Comparison of ENCODE assay signal across 8 cellular contexts in genomic region chr15:70892002-70892911, GRCh38. TPM values are rescaled to one million over a fixed set of nuclear protein-coding genes. Genes with fewer than 3 reads are reported as not detected.
DNase-seq lines count a peak whose midpoint lies in the region; ATAC-seq and TF ChIP-seq lines count a peak whose summit lies in the region.

Gene LRRC49, plus strand, starts transcription at chr15:70892826. Its CDS starts 69 bp downstream, at chr15:70892895.
Gene THAP10, minus strand, starts transcription at chr15:70892433. Its CDS starts 161 bp downstream, at chr15:70892272.

- WGBS in HUES64, result under 1% methylated on average over 53 of the region's 61 CpGs

- H3K9me3 ChIP-seq in HUES64 (ENCODE audit: insufficient read depth, low read depth, low read length) (no peaks in the 10 kb centered on the region), uterus (no peaks in the 10 kb centered on the region)

- peak within 1 kb of the TSS; percentile 74 for H3K9ac ChIP-seq in HUES64 (ENCODE audit: low read depth, low read length)

- peak; percentile 74 for ATAC-seq in GM21529 (IDR thresholded peaks at IDR 0.05; ENCODE audit: unreplicated experiment)

- intact Hi-C loops in cardiac septum (cut with DNase I) (loop anchor here (5.0 kb wide), 3 partner anchors 115 to 550 kb away; no protein-coding TSS in a partner anchor), uterus (cut with DNase I; ENCODE audit: low total_unique reads) (no loop called here)

- H3K27me3 ChIP-seq in HUES64 (ENCODE audit: insufficient read depth, low read length) (no peaks in the 10 kb centered on the region), uterus (no peaks in the 10 kb centered on the region)

- H3K4me1 ChIP-seq in HUES64 (ENCODE audit: insufficient read depth, low read length), result peaks cover 13% of the 10 kb centered on the region; the same call in 1 of the 2 replicates
- no peaks in the 10 kb centered on the region for H3K4me1 ChIP-seq in uterus

- no peak for TF ChIP-seq CTCF in uterus (IDR thresholded peaks at IDR 0.05)

- peaks cover 13% of the 10 kb centered on the region; the same call in 1 of the 2 replicates for H3K36me3 ChIP-seq in HUES64 (ENCODE audit: insufficient read depth, low read length)
- no peaks in the 10 kb centered on the region for H3K36me3 ChIP-seq in uterus

- peak; percentile 26 to 46 for TF ChIP-seq POLR2A in uterus (IDR thresholded peaks at IDR 0.05)

- H3K27ac ChIP-seq in HUES64 (ENCODE audit: low read depth, low read length) (peak within 1 kb of the TSS; percentile 75), uterus (peak within 1 kb of the TSS; percentile 80 to 87)

- H3K4me3 ChIP-seq in HUES64 (ENCODE audit: low read length), result peak within 1 kb of the TSS; percentile 90
- H3K4me3 ChIP-seq in uterus, result peak within 1 kb of the TSS; percentile 52 to 93

- DNase-seq in DMS53 (lab: John Stamatoyannopoulos, UW) (peak; percentile 96), OCI-M1 (lab: John Stamatoyannopoulos, UW) (peak; percentile 95), amygdala (lab: John Stamatoyannopoulos, UW) (peak in 55 of 56 donors; percentile 57 to 97 (median 87)), cardiac septum (ENCODE audit: low spot score) (peak; percentile 88), occipital lobe (lab: John Stamatoyannopoulos, UW) (peak; percentile 86), uterus (peak; percentile 89 to 90)

RNA-seq across cellular contexts. Expression of gene LRRC49, which starts in this region (rescaled TPM):
- 9.3 TPM for polyA plus RNA-seq in HUES64 (2013, experiment 1 of 2)
- 10.3 TPM for polyA plus RNA-seq in HUES64 (2013, experiment 2 of 2)
- total RNA-seq in cardiac septum (83.2 TPM), occipital lobe (173 TPM), uterus (10 to 100 TPM; 13.8 to 48.7 (median 19.7) TPM)

RNA-seq across cellular contexts. Expression of gene THAP10, which starts in this region (rescaled TPM):
- polyA plus RNA-seq in HUES64 (2013, experiment 1 of 2), result 4.5 TPM
- 6.0 TPM for polyA plus RNA-seq in HUES64 (2013, experiment 2 of 2)
- total RNA-seq in cardiac septum (3.5 TPM), occipital lobe (4.4 TPM), uterus (1 to 10 TPM; 1.8 to 4.1 (median 2.0) TPM)

Comparison
In these comparisons a context has a peak if more than half of its experiments do, and no peak if none do; other contexts are left out.
1. Peak in every context shown above with its lines: DNase-seq, ATAC-seq, H3K4me3 ChIP-seq and H3K27ac ChIP-seq.